Comparison of ENCODE assay signal across 13 cellular contexts in genomic region chr1:248655354-248655753, GRCh38. TPM values are rescaled to one million over a fixed set of nuclear protein-coding genes. Genes with fewer than 3 reads are reported as not detected.
"Had no signal": no experiment of that assay in that cellular context is flagged by ENCODE, and none has a peak within 500 bp of the region (broad histone marks: within the 10 kb centered on the region; RNA-seq: fewer than 3 reads in every experiment).

Gene OR2T27 (minus strand): TSS chr1:248655528. CDS start chr1:248650884, 4,644 bp downstream.

RNA-seq across cellular contexts. Expression of gene OR2T27, which starts in this region (rescaled TPM):
- total RNA-seq: activated CD4-positive, alpha-beta T cell treated with anti-CD3 and anti-CD28 coated beads for 36 hours; ascending aorta; colonic mucosa; endodermal cell; glomerular endothelial cell; left ventricle myocardium superior; myocyte; sciatic nerve; smooth muscle cell; suprapubic skin; transverse colon; uterus had no signal
- polyA plus RNA-seq: adipose tissue, smooth muscle cell had no signal
